Comparison of ENCODE assay signal across 8 cellular contexts in the genomic region with DNA sequence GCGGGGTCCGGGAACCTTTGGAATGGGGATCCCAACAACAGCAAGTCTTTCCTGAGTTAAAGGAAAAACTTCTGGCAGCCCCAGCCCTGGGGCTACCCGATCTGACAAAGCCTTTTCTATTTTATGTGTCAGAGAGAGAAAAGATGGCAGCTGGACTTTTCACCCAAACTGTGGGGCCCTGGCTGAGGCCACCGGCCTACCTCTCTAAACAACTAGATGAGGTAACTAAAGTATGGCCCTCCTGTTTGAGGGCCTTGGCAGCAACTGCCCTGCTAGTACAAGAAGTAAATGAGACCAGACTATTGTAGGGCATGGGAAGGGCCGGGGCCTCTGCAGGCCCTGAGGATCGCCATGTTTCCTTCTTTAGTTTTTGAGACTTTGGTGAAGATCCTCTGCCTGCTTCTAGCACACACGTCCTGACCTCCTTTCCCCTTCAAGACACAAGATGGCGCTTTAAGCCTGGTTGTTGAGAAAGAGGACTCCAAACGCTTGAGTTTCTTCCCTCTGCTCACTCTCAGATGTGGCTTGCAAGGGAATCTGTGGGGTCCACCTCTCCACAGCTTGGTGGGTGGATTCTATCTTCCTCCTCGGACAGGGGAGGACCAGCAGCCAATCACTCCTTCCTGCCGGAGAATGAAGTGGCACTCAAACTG. TPM values are rescaled to one million over a fixed set of nuclear protein-coding genes. Genes with fewer than 3 reads are reported as not detected.
DNase-seq lines count a peak whose midpoint lies in the region; ATAC-seq, FAIRE-seq and TF ChIP-seq lines count a peak whose summit lies in the region.

No MANE protein-coding gene starts in this region.

- TF ChIP-seq CTCF in SK-N-SH (IDR thresholded peaks at IDR 0.05) (peak; percentile 14; the same call in 1 of the 2 replicates), KMS-11 (conservative IDR thresholded peaks at IDR 0.05; ENCODE audit: low read depth, low read length) (peak; percentile 54), OCI-LY3 (IDR thresholded peaks at IDR 0.05; ENCODE audit: low read depth, low read length) (peak; percentile 78), HepG2 (CRISPR knock-in tag; IDR thresholded peaks at IDR 0.05) (peak; percentile 85), omental fat pad (IDR thresholded peaks at IDR 0.05) (no peak)

- 17% methylated on average over 10 of the region's 11 CpGs for WGBS in SK-N-SH (ENCODE audit: low lambda C conversion rate)
- 26% methylated on average over 9 of the region's 11 CpGs for WGBS in HepG2 (ENCODE audit: low lambda C conversion rate)

- no peaks in the 10 kb centered on the region for H3K36me3 ChIP-seq in SK-N-SH (replicated peaks in 1 of 2; ENCODE audit: control insufficient read depth in 1 of 2, insufficient read depth in 2 of 2, low read length in 1 of 2)
- H3K36me3 ChIP-seq in KMS-11 (ENCODE audit: insufficient read depth) = no peaks in the 10 kb centered on the region
- no peaks in the 10 kb centered on the region for H3K36me3 ChIP-seq in OCI-LY3 (replicated peaks; ENCODE audit: low read depth, low read length)
- H3K36me3 ChIP-seq in HepG2 (replicated peaks in 1 of 2; ENCODE audit: control insufficient read depth in 1 of 2, insufficient read depth in 2 of 2, low read length in 2 of 2) = no peaks in the 10 kb centered on the region

- peak; percentile 59 for DNase-seq in SK-N-SH
- DNase-seq in caudate nucleus (lab: John Stamatoyannopoulos, UW) = peak in 49 of 61 donors; percentile 3 to 81 (median 28)
- DNase-seq in HepG2 (ENCODE audit: low spot score) = peak; percentile 71
- peak; percentile 57 for DNase-seq in stromal cell of bone marrow (ENCODE audit: low read depth)
- no peak for DNase-seq in omental fat pad (ENCODE audit: low spot score)

- ATAC-seq in SK-N-SH treated with all-trans-retinoic acid at 6 μM for 48 hours (no peak), HepG2 (peak; percentile 78), omental fat pad (ENCODE audit: low FRiP score) (no peak)

- H3K27me3 ChIP-seq in SK-N-SH (ENCODE audit: insufficient read depth) (no peaks in the 10 kb centered on the region), KMS-11 (ENCODE audit: insufficient read depth, low read depth) (no peaks in the 10 kb centered on the region), OCI-LY3 (ENCODE audit: low read depth, low read length) (0 out of 2 replicates have a peak, but pooled peaks cover 9% of the 10 kb centered on the region), HepG2 (ENCODE audit: control insufficient read depth in 1 of 2, insufficient read depth in 2 of 2, low read length in 2 of 2) (no peaks in the 10 kb centered on the region; a peak in 1 of 5 replicates)

- H3K4me2 ChIP-seq in SK-N-SH (no peak overlapping the region), KMS-11 (no peak overlapping the region), OCI-LY3 (ENCODE audit: low read length) (no peak overlapping the region), HepG2 (ENCODE audit: low read depth, low read length) (peak overlapping the region; percentile 59)

- H4K20me1 ChIP-seq in SK-N-SH (ENCODE audit: insufficient read depth) = no peaks in the 10 kb centered on the region
- no peaks in the 10 kb centered on the region for H4K20me1 ChIP-seq in KMS-11 (ENCODE audit: insufficient read depth)
- no peaks in the 10 kb centered on the region for H4K20me1 ChIP-seq in OCI-LY3 (ENCODE audit: insufficient read depth, low read length)
- no peaks in the 10 kb centered on the region for H4K20me1 ChIP-seq in HepG2 (ENCODE audit: insufficient read depth, low read length)

- TF ChIP-seq RAD21 in SK-N-SH (IDR thresholded peaks at IDR 0.05; ENCODE audit: low read length) (peak; percentile 91), HepG2 (CRISPR knock-in tag; IDR thresholded peaks at IDR 0.05) (peak; percentile 51)

- H3K9me3 ChIP-seq in SK-N-SH (no peaks in the 10 kb centered on the region), OCI-LY3 (ENCODE audit: insufficient read depth, low read length) (no peaks in the 10 kb centered on the region), HepG2 (ENCODE audit: low read length) (no peaks in the 10 kb centered on the region)

- no peaks in the 10 kb centered on the region for H3F3A ChIP-seq in SK-N-SH (replicated peaks; ENCODE audit: insufficient read depth)

- in situ Hi-C loops in HepG2 (cut with HindIII; ENCODE audit: extremely low pct_ligation_motif_present, low pct_unique_long_range_greater_than_20kb) = loop anchor here (5.0 to 25.0 kb wide), 3 partner anchors 254 to 649 kb away; no protein-coding TSS in a partner anchor

- TF ChIP-seq EP300 in SK-N-SH (IDR thresholded peaks at IDR 0.05; ENCODE audit: borderline replicate concordance in 1 of 2, low read depth in 1 of 2, low read length in 1 of 2) (no peak), HepG2 (IDR thresholded peaks at IDR 0.05; ENCODE audit: low read depth in 2 of 2, low read length in 2 of 2) (no peak), HepG2 (CRISPR knock-in tag; IDR thresholded peaks at IDR 0.05; ENCODE audit: borderline replicate concordance) (no peak)

- H3K4me3 ChIP-seq in SK-N-SH (ENCODE audit: low read depth in 2 of 2, low read length in 1 of 2) (no peak overlapping the region), KMS-11 (IDR thresholded peaks at IDR 0.05; ENCODE audit: insufficient read depth, low read depth, low read length) (no peak overlapping the region), OCI-LY3 (ENCODE audit: low read length) (no peak overlapping the region), HepG2 (replicated peaks in 1 of 3; ENCODE audit: insufficient read depth in 1 of 3, low read depth in 2 of 3, low read length in 3 of 3) (no peak overlapping the region; a peak in 1 of 6 replicates)

- FAIRE-seq in HepG2 (lab: Jason Lieb, UNC) = peak; percentile 97

- H3K27ac ChIP-seq in SK-N-SH (ENCODE audit: low read depth in 2 of 2, low read length in 1 of 2) (no peak overlapping the region), KMS-11 (no peak overlapping the region), OCI-LY3 (ENCODE audit: low read length) (no peak overlapping the region), caudate nucleus (ENCODE audit: low read depth, low read length) (no peak overlapping the region), HepG2 (ENCODE audit: extremely low read length, insufficient read depth, low read length) (no peak overlapping the region)

- H3K9ac ChIP-seq in SK-N-SH (no peak overlapping the region), KMS-11 (no peak overlapping the region), OCI-LY3 (ENCODE audit: low read length) (no peak overlapping the region), HepG2 (ENCODE audit: insufficient read depth, low read depth, low read length) (no peak overlapping the region)

- no peaks in the 10 kb centered on the region for H3K79me2 ChIP-seq in SK-N-SH (ENCODE audit: insufficient read depth)
- H3K79me2 ChIP-seq in KMS-11 (ENCODE audit: insufficient read depth, low read depth) = no peaks in the 10 kb centered on the region
- H3K79me2 ChIP-seq in OCI-LY3 (ENCODE audit: low read length) = no peaks in the 10 kb centered on the region
- H3K79me2 ChIP-seq in HepG2 (ENCODE audit: insufficient read depth, low read length) = no peaks in the 10 kb centered on the region

- H3K4me1 ChIP-seq in SK-N-SH (ENCODE audit: control insufficient read depth in 1 of 2, insufficient read depth in 2 of 2, low read depth in 1 of 2, low read length in 1 of 2) (no peaks in the 10 kb centered on the region), KMS-11 (ENCODE audit: low read depth, poor library complexity, severe bottlenecking) (no peaks in the 10 kb centered on the region), OCI-LY3 (ENCODE audit: low read length) (peaks cover 9% of the 10 kb centered on the region), HepG2 (ENCODE audit: insufficient read depth, low read length) (peaks cover 5% of the 10 kb centered on the region; the same call in 1 of the 2 replicates)

- POLR2A ChIA-PET in SK-N-SH (lab: Yijun Ruan, JAX) (no interaction called here), HepG2 (lab: Yijun Ruan, JAX) (no interaction called here)

- TF ChIP-seq POLR2A in HepG2 (IDR thresholded peaks at IDR 0.05; ENCODE audit: insufficient read depth in 1 of 2, low read depth in 2 of 2, low read length in 2 of 2) = no peak

- CTCF ChIA-PET in SK-N-SH (lab: Yijun Ruan, JAX) (interaction anchor here (0.7 to 7.6 kb wide), 15 partner anchors 10 to 402 kb away, joined by 3 to 205 read pairs (median 4); no protein-coding TSS in a partner anchor), HepG2 (lab: Yijun Ruan, JAX; ENCODE audit: low intra/inter-chr PET ratio, low total read pairs) (interaction anchor here (1.3 to 1.6 kb wide), 4 partner anchors 136 to 641 kb away, joined by 4 to 11 read pairs (median 4); no protein-coding TSS in a partner anchor)

- H3K9me2 ChIP-seq in SK-N-SH = no peaks in the 10 kb centered on the region

- BruUV-seq in HepG2 (replicated peaks; lab: Mats Ljungman, UMichigan) = no TSS peak

- intact Hi-C loops in HepG2 (cut with micrococcal nuclease; ENCODE audit: unreplicated experiment) = loop anchor here (1.0 to 5.0 kb wide), 4 partner anchors 296 to 786 kb away; no protein-coding TSS in a partner anchor

- H2AFZ ChIP-seq in SK-N-SH (ENCODE audit: low read depth) = no peak overlapping the region
- peak overlapping the region; percentile 9; the same call in 1 of the 2 replicates for H2AFZ ChIP-seq in KMS-11 (ENCODE audit: low read depth)
- H2AFZ ChIP-seq in OCI-LY3 (ENCODE audit: low read depth, low read length) = peak overlapping the region; percentile 95
- no peak overlapping the region for H2AFZ ChIP-seq in HepG2 (ENCODE audit: low read length)

RNA-seq across cellular contexts. Expression of a gene that starts 18.5 kb away (rescaled TPM):
- polyA plus RNA-seq in SK-N-SH (2012; rRNA removed) (not detected in 2 replicates), HepG2 (2011; rRNA removed) (not detected in 2 replicates)
- not detected in 2 replicates for polyA plus RNA-seq in SK-N-SH (2012; cell fraction: cytosol; rRNA removed)
- polyA plus RNA-seq in SK-N-SH (2012; cell fraction: nucleus; rRNA removed) = not detected in 2 replicates
- total RNA-seq in HepG2 (2016; rRNA removed; fragmentation: Illumina TruSeq; extraction: Trizol) (not detected in 2 replicates), omental fat pad (not detected)
- not detected in 2 replicates for total RNA-seq in HepG2 (2016; cell fraction: cytosol; rRNA removed; fragmentation: Illumina TruSeq; extraction: Trizol; ENCODE audit: low read depth)
- not detected in 2 replicates for total RNA-seq in HepG2 (2016; cell fraction: insoluble cytoplasmic fraction; rRNA removed; fragmentation: Illumina TruSeq; extraction: Trizol)
- not detected in 2 replicates for total RNA-seq in HepG2 (2016; cell fraction: membrane; rRNA removed; fragmentation: Illumina TruSeq; extraction: Trizol)
- total RNA-seq in HepG2 (2016; cell fraction: nucleus; rRNA removed; fragmentation: Illumina TruSeq; extraction: Trizol) = not detected in 2 replicates
- not detected in 2 replicates for polyA plus RNA-seq in HepG2 (2011; cell fraction: cytosol; rRNA removed)
- not detected in 2 replicates for polyA plus RNA-seq in HepG2 (2011; cell fraction: nucleus; rRNA removed)
- polyA plus RNA-seq in HepG2 (2012) = 0.09 and 0.13 TPM in 2 replicates
- polyA plus RNA-seq in HepG2 (2016; cell fraction: cytosol; fragmentation: Illumina TruSeq; extraction: Trizol; ENCODE audit: low read depth) = not detected in 2 replicates
- not detected in 2 replicates for polyA plus RNA-seq in HepG2 (2016; cell fraction: insoluble cytoplasmic fraction; fragmentation: Illumina TruSeq; extraction: Trizol; ENCODE audit: low read depth)
- polyA plus RNA-seq in HepG2 (2016; cell fraction: membrane; fragmentation: Illumina TruSeq; extraction: Trizol; ENCODE audit: low read depth) = not detected in 2 replicates
- not detected in 2 replicates for polyA plus RNA-seq in HepG2 (2016; cell fraction: nucleus; fragmentation: Illumina TruSeq; extraction: Trizol; ENCODE audit: insufficient read depth, low read depth)
- polyA minus RNA-seq in HepG2 (2011; rRNA and poly(A)+ RNA removed; ENCODE audit: low replicate concordance) = 0.18 TPM in 1 of 2 replicates, not detected in the other
- polyA minus RNA-seq in HepG2 (2011; cell fraction: cytosol; rRNA and poly(A)+ RNA removed) = not detected in 2 replicates
- polyA minus RNA-seq in HepG2 (2011; cell fraction: nucleus; rRNA and poly(A)+ RNA removed) = not detected in 2 replicates

Comparison
In these comparisons a context has a peak if more than half of its experiments do, and no peak if none do; other contexts are left out.
1. H2AFZ ChIP-seq: peak in KMS-11 (single experiment) and OCI-LY3 (single experiment); none in SK-N-SH (single experiment) and HepG2 (single experiment).
2. CTCF ChIP-seq: peak in SK-N-SH (single experiment), KMS-11 (single experiment), OCI-LY3 (single experiment) and HepG2 (single experiment); none in omental fat pad (0 of 3).